ENCODE assay signal across 20 cellular contexts in genomic region chr20:24870876-24871275, GRCh38.
A peak's percentile ranks its signal among the peaks of the same experiment; 100 is the strongest.
DNase-seq lines count a peak whose midpoint lies in the region; ATAC-seq, FAIRE-seq and TF ChIP-seq lines count a peak whose summit lies in the region.
"Had no signal": no experiment of that assay in that cellular context is flagged by ENCODE, and none has a peak within 500 bp of the region (broad histone marks: within the 10 kb centered on the region; RNA-seq: fewer than 3 reads in every experiment).

No MANE protein-coding gene starts in this region.

- H3K27ac Mint-ChIP-seq in CD14-positive monocyte: no peak overlapping the region
- H3K27ac Mint-ChIP-seq: neural progenitor cell had no signal

- intact Hi-C loops in CD14-positive monocyte (cut with micrococcal nuclease): no loop called here

- H3K9me3 Mint-ChIP-seq in CD14-positive monocyte: peaks cover 0 to 14% (median 7%) of the 10 kb centered on the region in 7 donors

- H3K9ac ChIP-seq in adipocyte (ENCODE audit: low read length): no peak overlapping the region
- H3K9ac ChIP-seq: neural progenitor cell had no signal

- peaks cover 5% of the 10 kb centered on the region for H3K4me1 Mint-ChIP-seq in CD14-positive monocyte

- H3K36me3 Mint-ChIP-seq in CD14-positive monocyte: no peaks in the 10 kb centered on the region
- H3K36me3 Mint-ChIP-seq: neural progenitor cell had no signal

- DNase-seq in GM12891 (ENCODE audit: insufficient read length, low spot score) (no peak), adipocyte (ENCODE audit: low read depth) (peak; percentile 9), retina (peak; percentile 26), CD14-positive monocyte (ENCODE audit: low spot score) (no peak)
- DNase-seq: activated CD4-positive, alpha-beta T cell treated with anti-CD3 and anti-CD28 coated beads for 4 hours; activated naive CD4-positive, alpha-beta T cell; Caco-2; midbrain; NCI-H1092; stimulated activated CD4-positive, alpha-beta T cell treated with anti-CD3 and anti-CD28 coated beads, Interleukin-2, amount 100 ng/mL, for 24 hours had no signal

- no peak for TF ChIP-seq POLR2A in GM12891 (IDR thresholded peaks at IDR 0.05; ENCODE audit: low read depth, low read length)

- peaks cover 33% of the 10 kb centered on the region for H3K27me3 ChIP-seq in adipocyte (replicated peaks; ENCODE audit: control insufficient read depth, insufficient read depth, low read length)
- H3K27me3 ChIP-seq: ascending aorta, neural progenitor cell, right atrium auricular region, vagina had no signal

- no peaks in the 10 kb centered on the region for H3K9me3 ChIP-seq in adipocyte (ENCODE audit: control insufficient read depth, low read length)
- H3K9me3 ChIP-seq: ascending aorta, right atrium auricular region, vagina had no signal

- ATAC-seq in HG03095 (IDR thresholded peaks at IDR 0.05; ENCODE audit: unreplicated experiment) (peak; percentile 47), GM19397 (IDR thresholded peaks at IDR 0.05; ENCODE audit: unreplicated experiment) (no peak), HG02884 (IDR thresholded peaks at IDR 0.05; ENCODE audit: unreplicated experiment) (no peak), GM19328 (IDR thresholded peaks at IDR 0.05; ENCODE audit: unreplicated experiment) (no peak)
- ATAC-seq: K562 had no signal

- no peak overlapping the region for H3K4me3 Mint-ChIP-seq in CD14-positive monocyte
- H3K4me3 Mint-ChIP-seq: neural progenitor cell had no signal

- no peaks in the 10 kb centered on the region for H3K4me1 ChIP-seq in adipocyte (ENCODE audit: control insufficient read depth, insufficient read depth, low read length)
- H3K4me1 ChIP-seq: ascending aorta, Caco-2, neural progenitor cell, right atrium auricular region, vagina had no signal

- H3K36me3 ChIP-seq in adipocyte (ENCODE audit: control insufficient read depth, insufficient read depth, low read length, severe bottlenecking): no peaks in the 10 kb centered on the region
- H3K36me3 ChIP-seq: ascending aorta, neural progenitor cell, right atrium auricular region, vagina had no signal

- H3K4me3 ChIP-seq in adipocyte (ENCODE audit: low read length): no peak overlapping the region
- H3K4me3 ChIP-seq: ascending aorta, K562, neural progenitor cell, right atrium auricular region, vagina had no signal

- peaks cover 0 to 4% (median under 1%) of the 10 kb centered on the region in 3 donors for H3K27me3 Mint-ChIP-seq in CD14-positive monocyte (ENCODE audit: low read depth in 3 of 3)

- FAIRE-seq in GM12891 (lab: Jason Lieb, UNC): no peak
- FAIRE-seq: endometrium, K562 had no signal

- no peak for TF ChIP-seq CTCF in CD14-positive monocyte (IDR thresholded peaks at IDR 0.05)

TF ChIP-seq in GM12891, 5 proteins besides CTCF, POLR2A, EP300 and RAD21:
- TF ChIP-seq PAX5 (IDR thresholded peaks at IDR 0.05; ENCODE audit: insufficient read depth, low read length, severe bottlenecking): peak; percentile 41
- no peak for TF ChIP-seq TAF1 (IDR thresholded peaks at IDR 0.05; ENCODE audit: low read depth, low read length)
TF ChIP-seq in GM12891: peak in this region for 1.

Comparison
In these comparisons a context has a peak if more than half of its experiments do, and no peak if none do; other contexts are left out.
1. DNase-seq: peak in adipocyte (single experiment) and retina (single experiment); none in GM12891 (single experiment) and CD14-positive monocyte (single experiment).